In genomic region chr18:55404811-55405654, GRCh38 we compare ENCODE assay signal across 7 cellular contexts.
DNase-seq lines count a peak whose midpoint lies in the region; ATAC-seq and TF ChIP-seq lines count a peak whose summit lies in the region.

No MANE protein-coding gene starts in this region.

- no peak for TF ChIP-seq CTCF in ascending aorta (IDR thresholded peaks at IDR 0.05)
- TF ChIP-seq CTCF in thoracic aorta (IDR thresholded peaks at IDR 0.05) = no peak

- CTCF ChIA-PET in HEK293T (lab: Yijun Ruan, JAX) = interaction anchor here (0.7 to 0.9 kb wide), 2 partner anchors 11 to 20 kb away, joined by 3 to 4 read pairs; no protein-coding TSS in a partner anchor

- H3K4me3 ChIP-seq in ascending aorta (peak overlapping the region in 1 of 2 donors; percentile 29), thoracic aorta (peak overlapping the region; percentile 46)

- H3K4me1 ChIP-seq in ascending aorta (peaks cover 0 to 14% of the 10 kb centered on the region in 2 donors), thoracic aorta (ENCODE audit: control insufficient read depth in 1 of 2, low read depth in 2 of 2) (peaks cover 16 to 26% of the 10 kb centered on the region in 2 donors)

- POLR2A ChIA-PET in HEK293T (lab: Yijun Ruan, JAX) = no interaction called here

- no peaks in the 10 kb centered on the region for H3K9me3 ChIP-seq in ascending aorta
- H3K9me3 ChIP-seq in thoracic aorta = no peaks in the 10 kb centered on the region

- DNase-seq in HEK293T (ENCODE audit: extremely low spot score) = no peak
- no peak for DNase-seq in ascending aorta (ENCODE audit: low spot score in 2 of 2)
- DNase-seq in thoracic aorta (ENCODE audit: low spot score) = no peak
- DNase-seq in mesenteric fat pad (ENCODE audit: low spot score) = no peak

- H3K27me3 ChIP-seq in ascending aorta (no peaks in the 10 kb centered on the region), layer of hippocampus (ENCODE audit: control insufficient read depth, insufficient read depth, low read length) (no peaks in the 10 kb centered on the region), thoracic aorta (replicated peaks; ENCODE audit: insufficient read depth) (no peaks in the 10 kb centered on the region)

- H3K36me3 ChIP-seq in ascending aorta (no peaks in the 10 kb centered on the region), thoracic aorta (no peaks in the 10 kb centered on the region)

- intact Hi-C loops in ascending aorta (cut with DNase I) = loop anchor here (2.0 to 10.0 kb wide), 6 partner anchors 63 to 460 kb away; partner anchors contain the start of gene TCF4

- H3K27ac ChIP-seq in ascending aorta (peak overlapping the region; percentile 49 to 72), layer of hippocampus (ENCODE audit: low read depth, low read length) (peak overlapping the region; percentile 94), thoracic aorta (peak overlapping the region; percentile 68 to 72)

- ATAC-seq in thoracic aorta (ENCODE audit: insufficient number of reproducible peaks, low FRiP score, low read depth) = no peak
- ATAC-seq in HG03196 (IDR thresholded peaks at IDR 0.05; ENCODE audit: unreplicated experiment) = no peak
- no peak for ATAC-seq in HG03095 (IDR thresholded peaks at IDR 0.05; ENCODE audit: unreplicated experiment)

TF ChIP-seq in HEK293T, 16 proteins besides CTCF, POLR2A, EP300 and RAD21:
- TF ChIP-seq FOXM1 (IDR thresholded peaks at IDR 0.05; ENCODE audit: borderline replicate concordance) = no peak
- peak; percentile 58; the same call in 1 of the 2 replicates for TF ChIP-seq PKNOX1 (IDR thresholded peaks at IDR 0.05)
- no peak for TF ChIP-seq L3MBTL2 (conservative IDR thresholded peaks at IDR 0.05)
- no peak for TF ChIP-seq ZNF384 (IDR thresholded peaks at IDR 0.05)
- no peak for TF ChIP-seq FOXA1 (IDR thresholded peaks at IDR 0.05)
- no peak for TF ChIP-seq SUZ12 (IDR thresholded peaks at IDR 0.05)
- TF ChIP-seq ELF4 (IDR thresholded peaks at IDR 0.05) = no peak
- TF ChIP-seq SP1 (IDR thresholded peaks at IDR 0.05) = no peak
